Comparison of ENCODE assay signal across 1 cellular context in genomic region chr9:14221558-14221957, GRCh38.
TF ChIP-seq lines count a peak whose summit lies in the region.

No MANE protein-coding gene starts in this region.

TF ChIP-seq in IMR-90, 13 proteins besides CTCF, POLR2A, EP300 and RAD21 (continued from another document):
- TF ChIP-seq BHLHE40 (IDR thresholded peaks at IDR 0.05; ENCODE audit: low read depth, low read length) (no peak), ELK1 (IDR thresholded peaks at IDR 0.05; ENCODE audit: borderline replicate concordance, low read depth, low read length) (no peak), MXI1 (IDR thresholded peaks at IDR 0.05; ENCODE audit: borderline replicate concordance, low read depth, low read length) (no peak), CHD1 (IDR thresholded peaks at IDR 0.05; ENCODE audit: low read depth, low read length) (no peak), RCOR1 (IDR thresholded peaks at IDR 0.05; ENCODE audit: insufficient replicate concordance, low read length) (no peak), CEBPB (IDR thresholded peaks at IDR 0.05; ENCODE audit: low read depth, low read length) (peak; percentile 51; the same call in 1 of the 2 replicates), NFE2L2 (IDR thresholded peaks at IDR 0.05; ENCODE audit: low read depth, low read length) (no peak), RFX5 (IDR thresholded peaks at IDR 0.05; ENCODE audit: low read depth, low read length) (no peak), MAZ (IDR thresholded peaks at IDR 0.05; ENCODE audit: borderline replicate concordance, low read depth, low read length) (no peak), USF2 (IDR thresholded peaks at IDR 0.05; ENCODE audit: low read depth, low read length) (no peak), MAFK (IDR thresholded peaks at IDR 0.05; ENCODE audit: low read depth, low read length) (peak; percentile 56)
TF ChIP-seq in IMR-90: peak in this region for 3.
